Comparison of ENCODE assay signal across 27 cellular contexts in the genomic region with DNA sequence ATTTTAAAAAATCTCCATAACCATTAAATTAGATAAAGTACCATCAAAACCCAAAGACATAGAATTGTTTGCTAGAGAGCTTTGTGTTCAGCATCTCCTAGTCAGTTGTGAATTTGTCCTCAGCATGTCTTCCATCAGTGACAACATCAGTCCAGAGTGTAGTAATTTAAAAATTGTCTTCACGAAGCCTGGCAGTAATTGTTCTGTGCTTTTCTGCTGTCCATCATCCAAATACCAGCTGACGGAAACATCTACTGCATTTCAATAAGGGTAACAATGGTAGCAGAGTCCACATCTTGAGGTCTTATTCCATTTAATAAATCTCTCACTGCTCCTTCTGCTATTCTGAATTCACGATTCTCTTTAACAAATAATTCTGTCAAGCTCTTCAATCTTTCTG.
"Had no signal": no experiment of that assay in that cellular context is flagged by ENCODE, and none has a peak within 500 bp of the region (broad histone marks: within the 10 kb centered on the region; RNA-seq: fewer than 3 reads in every experiment).

No MANE protein-coding gene starts in this region.

- ATAC-seq: stimulated activated effector memory CD8-positive, alpha-beta T cell treated with anti-CD3 and anti-CD28 coated beads, Interleukin-12 subunit alpha, Interleukin-12 subunit beta, amount 100 ng/mL, for 72 hours; stimulated activated memory B cell treated with anti-CD40 and anti-IgM and Interleukin-4, amounts not matched to agents 10 μg/mL and 1 μg/mL and 100 μg/mL, for 72 hours; stimulated activated naive B cell treated with anti-CD40 and anti-IgM and Interleukin-4, amounts not matched to agents 10 μg/mL and 1 μg/mL and 100 μg/mL, for 72 hours; stimulated activated naive CD8-positive, alpha-beta T cell treated with anti-CD3 and anti-CD28 coated beads, Interleukin-15, amount 100 ng/mL, for 72 hours; stimulated activated naive CD8-positive, alpha-beta T cell treated with anti-CD3 and anti-CD28 coated beads, Interleukin-15, Interleukin-2, amounts not matched to agents 100 U/mL and 50 U/mL, for 24 hours; upper lobe of right lung had no signal

- H3K27ac ChIP-seq: stomach, testis, thoracic aorta, thyroid gland, tibial artery, tibial nerve, transverse colon, upper lobe of left lung, upper lobe of right lung, uterus, vagina had no signal

- H3K9me3 ChIP-seq: testis, thyroid gland had no signal

- H3K27me3 Mint-ChIP-seq: stimulated activated memory B cell treated with anti-CD40 and anti-IgM and Interleukin-4, amounts not matched to agents 10 μg/mL and 1 μg/mL and 100 μg/mL, for 72 hours; stimulated activated naive B cell treated with anti-CD40 and anti-IgM and Interleukin-4, amounts not matched to agents 10 μg/mL and 1 μg/mL and 100 μg/mL, for 72 hours; stimulated activated naive CD8-positive, alpha-beta T cell treated with anti-CD3 and anti-CD28 coated beads, Interleukin-15, amount 100 ng/mL, for 72 hours; stimulated activated naive CD8-positive, alpha-beta T cell treated with anti-CD3 and anti-CD28 coated beads, Interleukin-15, Interleukin-2, amounts not matched to agents 100 ng/mL and 50 ng/mL, for 24 hours; type B pancreatic cell had no signal

- H3K27ac Mint-ChIP-seq: stimulated activated effector memory CD8-positive, alpha-beta T cell treated with anti-CD3 and anti-CD28 coated beads, Interleukin-12 subunit alpha, Interleukin-12 subunit beta, amount 100 ng/mL, for 72 hours; stimulated activated naive B cell treated with anti-CD40 and anti-IgM and Interleukin-4, amounts not matched to agents 10 μg/mL and 1 μg/mL and 100 μg/mL, for 72 hours; stimulated activated naive CD8-positive, alpha-beta T cell treated with anti-CD3 and anti-CD28 coated beads, Interleukin-15, amount 100 ng/mL, for 72 hours; stimulated activated naive CD8-positive, alpha-beta T cell treated with anti-CD3 and anti-CD28 coated beads, Interleukin-15, Interleukin-2, amounts not matched to agents 100 ng/mL and 50 ng/mL, for 24 hours; type B pancreatic cell had no signal

- H3K4me3 ChIP-seq: stomach, testis, thoracic aorta, thyroid gland, tibial artery, tibial nerve, transverse colon, upper lobe of left lung, upper lobe of right lung, uterus, vagina had no signal

- H3K27me3 ChIP-seq: stomach, testis, thyroid gland, tibial artery, tibial nerve, transverse colon, upper lobe of left lung, upper lobe of right lung, uterus, vagina had no signal

- H3K4me3 Mint-ChIP-seq: stimulated activated effector memory CD8-positive, alpha-beta T cell treated with anti-CD3 and anti-CD28 coated beads, Interleukin-12 subunit alpha, Interleukin-12 subunit beta, amount 100 ng/mL, for 72 hours; stimulated activated memory B cell treated with anti-CD40 and anti-IgM and Interleukin-4, amounts not matched to agents 10 μg/mL and 1 μg/mL and 100 μg/mL, for 72 hours; stimulated activated naive B cell treated with anti-CD40 and anti-IgM and Interleukin-4, amounts not matched to agents 10 μg/mL and 1 μg/mL and 100 μg/mL, for 72 hours; stimulated activated naive CD8-positive, alpha-beta T cell treated with anti-CD3 and anti-CD28 coated beads, Interleukin-15, amount 100 ng/mL, for 72 hours; stimulated activated naive CD8-positive, alpha-beta T cell treated with anti-CD3 and anti-CD28 coated beads, Interleukin-15, Interleukin-2, amounts not matched to agents 100 ng/mL and 50 ng/mL, for 24 hours; type B pancreatic cell had no signal

- H3K4me1 ChIP-seq: stomach, testis, thyroid gland, tibial artery, upper lobe of left lung, upper lobe of right lung, uterus had no signal

- DNase-seq: stimulated activated CD4-positive, alpha-beta T cell treated with anti-CD3 and anti-CD28 coated beads, Interleukin-2, amount 100 ng/mL, for 48 hours; stimulated activated CD4-positive, alpha-beta T cell treated with anti-CD3 and anti-CD28 coated beads, Interleukin-4, amount 100 ng/mL, for 1 hour; stimulated activated CD4-positive, alpha-beta T cell treated with anti-CD3 and anti-CD28 coated beads, Interleukin-4, amount 100 ng/mL, for 24 hours; stimulated activated CD4-positive, alpha-beta T cell treated with anti-CD3 and anti-CD28 coated beads, Interleukin-4, amount 100 ng/mL, for 4 hours; stimulated activated CD8-positive, alpha-beta memory T cell treated with anti-CD3 and anti-CD28 coated beads, Interleukin-4, amount 100 ng/mL, for 48 hours; stimulated activated naive B cell treated with anti-CD40 and anti-IgM and Interleukin-4, amounts not matched to agents 10 μg/mL and 1 μg/mL and 100 μg/mL, for 72 hours; stimulated activated naive CD4-positive, alpha-beta T cell; stimulated activated naive CD4-positive, alpha-beta T cell treated with Interleukin-2 at 50 U/mL for 16 hours; stimulated activated naive CD8-positive, alpha-beta T cell treated with anti-CD3 and anti-CD28 coated beads, Interleukin-15, amount 100 ng/mL, for 72 hours; stimulated activated naive CD8-positive, alpha-beta T cell treated with anti-CD3 and anti-CD28 coated beads, Interleukin-15, Interleukin-2, amounts not matched to agents 100 U/mL and 50 U/mL, for 24 hours; stomach; substantia nigra; testis; thyroid gland; tibial artery; transverse colon; trophoblast cell; upper lobe of left lung; upper lobe of right lung; uterus had no signal

- H3K4me1 Mint-ChIP-seq: stimulated activated naive CD8-positive, alpha-beta T cell treated with anti-CD3 and anti-CD28 coated beads, Interleukin-15, amount 100 ng/mL, for 72 hours had no signal

- H3K36me3 ChIP-seq: thyroid gland, upper lobe of right lung, uterus had no signal
